In the genomic region with DNA sequence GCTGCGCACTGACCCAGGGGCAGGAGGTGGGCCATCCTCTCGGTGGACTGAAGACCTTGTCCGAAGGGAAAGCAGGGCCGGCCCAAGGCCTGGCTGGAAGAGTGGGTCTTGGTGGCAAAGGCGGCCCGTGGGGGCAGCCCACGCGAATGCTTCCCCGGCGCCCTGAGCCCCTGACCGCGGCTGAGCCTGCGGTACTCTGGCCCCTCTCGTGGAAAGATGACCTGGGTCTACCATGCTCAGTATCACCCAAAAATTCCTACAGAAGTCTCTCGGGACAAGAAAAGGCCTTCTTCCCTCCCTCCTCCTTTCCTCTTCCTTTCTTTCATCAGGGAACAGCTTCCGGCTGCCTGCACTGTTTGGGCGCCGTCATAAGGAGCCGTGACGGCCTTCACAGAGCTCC, we compare ENCODE assay signal across 1 cellular context. TPM values are rescaled to one million over a fixed set of nuclear protein-coding genes. Genes with fewer than 3 reads are reported as not detected.
"Had no signal": no experiment of that assay in that cellular context is flagged by ENCODE, and none has a peak within 500 bp of the region (broad histone marks: within the 10 kb centered on the region; RNA-seq: fewer than 3 reads in every experiment).

No MANE protein-coding gene starts in this region.

RNA-seq across cellular contexts. Expression of a gene that starts 48.3 kb away (rescaled TPM):
- total RNA-seq: WTC11 had no signal
